ENCODE assay signal across 9 cellular contexts in genomic region chr3:46881819-46882376, GRCh38. TPM values are rescaled to one million over a fixed set of nuclear protein-coding genes. Genes with fewer than 3 reads are reported as not detected.
DNase-seq lines count a peak whose midpoint lies in the region; ATAC-seq and FAIRE-seq lines count a peak whose summit lies in the region.
"Had no signal": no experiment of that assay in that cellular context is flagged by ENCODE, and none has a peak within 500 bp of the region (broad histone marks: within the 10 kb centered on the region; RNA-seq: fewer than 3 reads in every experiment).

No MANE protein-coding gene starts in this region.

- no peaks in the 10 kb centered on the region for H3K9me2 ChIP-seq in Karpas-422 (replicated peaks; ENCODE audit: insufficient read depth, low read length)

- H3K36me3 ChIP-seq in adipocyte (ENCODE audit: control insufficient read depth, insufficient read depth, low read length, severe bottlenecking) (no peaks in the 10 kb centered on the region), Karpas-422 (ENCODE audit: insufficient read depth, low read length) (no peaks in the 10 kb centered on the region)

- H3K27ac Mint-ChIP-seq in stimulated activated naive CD8-positive, alpha-beta T cell treated with anti-CD3 and anti-CD28 coated beads, Interleukin-15, amount 100 ng/mL, for 72 hours: no peak overlapping the region

- no peaks in the 10 kb centered on the region for H3K79me2 ChIP-seq in Karpas-422 (ENCODE audit: low read length)

- H3K4me3 ChIP-seq in adipocyte (ENCODE audit: low read length): peak overlapping the region; percentile 86
- H3K4me3 ChIP-seq in Karpas-422 (ENCODE audit: low read length): no peak overlapping the region

- no peak for FAIRE-seq in HTR-8/SVneo (lab: Jason Lieb, UNC)

- no peak overlapping the region for H3K4me2 ChIP-seq in Karpas-422 (ENCODE audit: low read depth, low read length, poor library complexity, severe bottlenecking)

- peaks cover 4% of the 10 kb centered on the region for H3K27me3 ChIP-seq in adipocyte (replicated peaks; ENCODE audit: control insufficient read depth, insufficient read depth, low read length)
- H3K27me3 ChIP-seq in Karpas-422 (ENCODE audit: low read length): no peaks in the 10 kb centered on the region

- H3K9me3 Mint-ChIP-seq in stimulated activated naive CD8-positive, alpha-beta T cell treated with anti-CD3 and anti-CD28 coated beads, Interleukin-15, amount 100 ng/mL, for 72 hours: no peaks in the 10 kb centered on the region

- H3K9me3 ChIP-seq in adipocyte (ENCODE audit: control insufficient read depth, low read length) (no peaks in the 10 kb centered on the region), Karpas-422 (ENCODE audit: low read length) (no peaks in the 10 kb centered on the region)

- H3K4me3 Mint-ChIP-seq in stimulated activated naive CD8-positive, alpha-beta T cell treated with anti-CD3 and anti-CD28 coated beads, Interleukin-15, amount 100 ng/mL, for 72 hours: peak overlapping the region; percentile 64 to 79

- H3K27ac ChIP-seq in Karpas-422 (ENCODE audit: low read length): no peak overlapping the region
- H3K27ac ChIP-seq: C4-2B had no signal

- no peaks in the 10 kb centered on the region for H4K20me1 ChIP-seq in Karpas-422 (ENCODE audit: insufficient read depth, low read depth, low read length)

- no peak overlapping the region for H2AFZ ChIP-seq in Karpas-422 (ENCODE audit: low read length)

- DNase-seq in NCI-H146 (lab: John Stamatoyannopoulos, UW) (peak; percentile 26), NCI-H146 treated with DMSO at 0.1 percent for 48 hours (lab: John Stamatoyannopoulos, UW; ENCODE audit: unreplicated experiment) (no peak), adipocyte (ENCODE audit: low read depth) (peak; percentile 86), iPS-NIHi7 (ENCODE audit: extremely low spot score) (peak; percentile 60), HTR-8/SVneo (ENCODE audit: insufficient read length, low spot score) (no peak), GDM1 (lab: John Stamatoyannopoulos, UW) (no peak), Karpas-422 (no peak)
- no peak for DNase-seq in stimulated activated naive CD8-positive, alpha-beta T cell treated with anti-CD3 and anti-CD28 coated beads, Interleukin-15, amount 100 ng/mL, for 72 hours

- H3K4me1 Mint-ChIP-seq in stimulated activated naive CD8-positive, alpha-beta T cell treated with anti-CD3 and anti-CD28 coated beads, Interleukin-15, amount 100 ng/mL, for 72 hours: peaks cover 24% of the 10 kb centered on the region

- H3K27me3 Mint-ChIP-seq in stimulated activated naive CD8-positive, alpha-beta T cell treated with anti-CD3 and anti-CD28 coated beads, Interleukin-15, amount 100 ng/mL, for 72 hours: peaks cover 81% of the 10 kb centered on the region

- ATAC-seq in stimulated activated naive CD8-positive, alpha-beta T cell treated with anti-CD3 and anti-CD28 coated beads, Interleukin-15, amount 100 ng/mL, for 72 hours: peak; percentile 34

- peak overlapping the region; percentile 85 for H3K9ac ChIP-seq in adipocyte (ENCODE audit: low read length)
- H3K9ac ChIP-seq in Karpas-422 (ENCODE audit: low read length): no peak overlapping the region

- H3K4me1 ChIP-seq in adipocyte (ENCODE audit: control insufficient read depth, insufficient read depth, low read length) (peaks cover 18% of the 10 kb centered on the region), Karpas-422 (ENCODE audit: low read length) (no peaks in the 10 kb centered on the region)

RNA-seq across cellular contexts. Expression of gene PTH1R, which starts 4.4 kb away (rescaled TPM):
- not detected in 2 replicates for total RNA-seq in Karpas-422 (2014; rRNA removed; shearing (Covaris generic); ENCODE audit: low replicate concordance)

RNA-seq across cellular contexts. Expression of gene MYL3, which starts 18.7 kb away (rescaled TPM):
- total RNA-seq in Karpas-422 (2014; rRNA removed; shearing (Covaris generic); ENCODE audit: low replicate concordance): not detected in 2 replicates

Comparison
In these comparisons a context has a peak if more than half of its experiments do, and no peak if none do; other contexts are left out.
1. DNase-seq: peak in NCI-H146 (single experiment), adipocyte (single experiment) and iPS-NIHi7 (single experiment); none in NCI-H146 treated with DMSO at 0.1 percent for 48 hours (single experiment), stimulated activated naive CD8-positive, alpha-beta T cell treated with anti-CD3 and anti-CD28 coated beads, Interleukin-15, amount 100 ng/mL, for 72 hours (0 of 2), HTR-8/SVneo (single experiment), GDM1 (single experiment) and Karpas-422 (single experiment).